Comparison of ENCODE assay signal across 18 cellular contexts in the genomic region with DNA sequence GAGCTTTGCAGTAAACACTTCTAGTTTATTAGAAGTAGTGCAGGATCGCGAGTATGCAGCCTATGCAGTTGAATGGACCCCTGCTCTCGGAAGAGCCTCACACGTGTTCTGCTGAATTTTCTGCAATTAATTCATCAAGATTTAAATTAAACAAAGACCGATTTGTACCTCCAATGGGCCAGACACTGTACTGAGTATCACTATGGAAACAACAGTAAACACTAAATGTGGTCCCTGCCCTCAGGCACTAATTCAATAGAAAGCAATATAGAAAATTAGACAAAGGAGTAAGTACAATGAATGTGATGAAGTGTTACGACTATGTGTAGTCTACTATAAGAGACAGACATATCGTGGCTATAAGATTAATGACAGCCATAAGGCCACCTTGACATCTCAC.
"Had no signal": no experiment of that assay in that cellular context is flagged by ENCODE, and none has a peak within 500 bp of the region (broad histone marks: within the 10 kb centered on the region; RNA-seq: fewer than 3 reads in every experiment).

No MANE protein-coding gene starts in this region.

- H3K4me3 ChIP-seq: breast epithelium, colonic mucosa, dorsolateral prefrontal cortex, hepatocyte, left lung, sigmoid colon, smooth muscle cell, transverse colon, uterus had no signal

- H3K27me3 ChIP-seq: breast epithelium, colonic mucosa, hepatocyte, left lung, sigmoid colon, transverse colon, uterus had no signal

- H3K9me3 ChIP-seq: breast epithelium, colonic mucosa, left lung, sigmoid colon, transverse colon, uterus had no signal

- H3K4me1 ChIP-seq: breast epithelium, colonic mucosa, left lung, uterus had no signal

- H3K36me3 ChIP-seq: breast epithelium, colonic mucosa, left lung, sigmoid colon, transverse colon, uterus had no signal

- DNase-seq: activated CD4-positive, alpha-beta T cell treated with anti-CD3 and anti-CD28 coated beads for 1 hour; activated CD4-positive, alpha-beta T cell treated with anti-CD3 and anti-CD28 coated beads, Interleukin-2, amount 50 U/mL, for 1 hour; activated CD8-positive, alpha-beta T cell treated with anti-CD3 and anti-CD28 coated beads, Interleukin-2, amount 10 ng/mL, durations not matched to agents 7 days and 5 days; colonic mucosa; dorsolateral prefrontal cortex; effector memory CD8-positive, alpha-beta T cell; glutamatergic neuron; immature natural killer cell; left lung; naive thymus-derived CD4-positive, alpha-beta T cell; occipital lobe; sigmoid colon; stimulated activated CD4-positive, alpha-beta T cell treated with anti-CD3 and anti-CD28 coated beads, Interleukin-15, amount 100 ng/mL, for 24 hours; transverse colon; uterus had no signal
